Comparison of ENCODE assay signal across 8 cellular contexts in genomic region chr20:4108495-4109306, GRCh38. TPM values are rescaled to one million over a fixed set of nuclear protein-coding genes. Genes with fewer than 3 reads are reported as not detected.
DNase-seq lines count a peak whose midpoint lies in the region; ATAC-seq lines count a peak whose summit lies in the region.

No MANE protein-coding gene starts in this region.

- ATAC-seq in HG02885 (IDR thresholded peaks at IDR 0.05; ENCODE audit: poor library complexity, unreplicated experiment) (peak; percentile 64), left lobe of liver (peak; percentile 92), GM18519 (IDR thresholded peaks at IDR 0.05; ENCODE audit: low FRiP score, unreplicated experiment) (no peak)
- ATAC-seq in activated CD4-positive, CD25-positive, alpha-beta regulatory T cell treated with anti-CD3 and anti-CD28 coated beads, Interleukin-2, amount 50 U/mL, for 24 hours, result peak; percentile 67 to 78

- DNase-seq in ELF-1 (ENCODE audit: low read depth, low spot score) (peak; percentile 85), NCI-H510A treated with DMSO at 0.1 percent for 48 hours (lab: John Stamatoyannopoulos, UW) (peak; percentile 79), cerebellum (ENCODE audit: low spot score) (peak; percentile 86), left lobe of liver (ENCODE audit: low spot score) (no peak)
- DNase-seq in stimulated activated CD4-positive, alpha-beta T cell treated with anti-CD3 and anti-CD28 coated beads, Interleukin-4, amount 100 ng/mL, for 4 hours, result peak; percentile 36 to 51

RNA-seq across cellular contexts. Expression of gene SMOX, which starts 39.9 kb away (rescaled TPM):
- total RNA-seq in cerebellum (8.1 TPM), left lobe of liver (1.8 TPM)
